35 cellular contexts compared by ENCODE assay signal in genomic region chr4:52204921-52205320, GRCh38.
A peak's percentile ranks its signal among the peaks of the same experiment; 100 is the strongest.
DNase-seq lines count a peak whose midpoint lies in the region; ATAC-seq, FAIRE-seq and TF ChIP-seq lines count a peak whose summit lies in the region.
"Had no signal": no experiment of that assay in that cellular context is flagged by ENCODE, and none has a peak within 500 bp of the region (broad histone marks: within the 10 kb centered on the region; RNA-seq: fewer than 3 reads in every experiment).

No MANE protein-coding gene starts in this region.

- H3K9ac ChIP-seq in HepG2 (ENCODE audit: insufficient read depth, low read depth, low read length) (no peak overlapping the region), liver (ENCODE audit: low read depth in 1 of 2, low read length in 2 of 2) (no peak overlapping the region)
- H3K9ac ChIP-seq: BLaER1; BLaER1 treated with 17β-estradiol and CSF1 and Interleukin-3, amounts not matched to agents 10 nM and 100 nM had no signal

- intact Hi-C loops in HepG2 (cut with micrococcal nuclease; ENCODE audit: unreplicated experiment) (no loop called here), right lobe of liver (cut with DNase I) (no loop called here)

- no peak for TF ChIP-seq EP300 in HepG2 (IDR thresholded peaks at IDR 0.05; ENCODE audit: low read depth in 2 of 2, low read length in 2 of 2)
- TF ChIP-seq EP300 in HepG2 (CRISPR knock-in tag; IDR thresholded peaks at IDR 0.05; ENCODE audit: borderline replicate concordance) = no peak

- CTCF ChIA-PET in HepG2 (lab: Yijun Ruan, JAX; ENCODE audit: low intra/inter-chr PET ratio, low total read pairs) = no interaction called here

- H3K9me3 ChIP-seq in HepG2 (ENCODE audit: low read length) (no peaks in the 10 kb centered on the region), liver (ENCODE audit: control insufficient read depth in 4 of 4, low read length in 3 of 4) (no peaks in the 10 kb centered on the region), right lobe of liver (no peaks in the 10 kb centered on the region)
- H3K9me3 ChIP-seq: A549, BE2C, Caco-2 had no signal

- no peak for DNase-seq in left lobe of liver (ENCODE audit: low spot score)
- DNase-seq in HepG2 (ENCODE audit: low spot score) = peak; percentile 29
- no peak for DNase-seq in right lobe of liver
- no peak for DNase-seq in hepatic stellate cell (ENCODE audit: low spot score)
- DNase-seq in kidney glomerular epithelial cell (lab: John Stamatoyannopoulos, UW) = no peak
- DNase-seq: 8988T; ACHN; AML-193; BE2C; C1 segment of cervical spinal cord; Caco-2; Calu3; CD4-positive, alpha-beta memory T cell; CD4-positive, alpha-beta T cell; CD4-positive, CD25-positive, alpha-beta regulatory T cell; CD8-positive, alpha-beta memory T cell; CD8-positive, alpha-beta T cell; COR-L47; DMS 273 treated with DMSO at 0.1 percent for 48 hours; DMS153; DMS53; DMS79; DMS79 treated with DMSO at 0.1 percent for 48 hours; DND-41; EL had no signal

- H3K4me3 ChIP-seq in HepG2 (replicated peaks in 1 of 3; ENCODE audit: insufficient read depth in 1 of 3, low read depth in 2 of 3, low read length in 3 of 3) (no peak overlapping the region), liver (ENCODE audit: low read depth in 1 of 3, low read length in 3 of 3) (no peak overlapping the region), right lobe of liver (no peak overlapping the region)
- H3K4me3 ChIP-seq: A549; BLaER1; BLaER1 treated with 17β-estradiol and CSF1 and Interleukin-3, amounts not matched to agents 10 nM and 100 nM had no signal

- H3K27ac ChIP-seq in HepG2 (ENCODE audit: extremely low read length, insufficient read depth, low read length) (no peak overlapping the region), liver (ENCODE audit: low read depth in 1 of 2, low read length in 2 of 2) (no peak overlapping the region), right lobe of liver (no peak overlapping the region)
- H3K27ac ChIP-seq: 22Rv1; A549; BLaER1; BLaER1 treated with 17β-estradiol and CSF1 and Interleukin-3, amounts not matched to agents 10 nM and 100 nM; C4-2B had no signal

- TF ChIP-seq CTCF in HepG2 (CRISPR knock-in tag; IDR thresholded peaks at IDR 0.05) (no peak), liver (IDR thresholded peaks at IDR 0.05; ENCODE audit: low read depth, low read length, missing input control) (no peak), right lobe of liver (IDR thresholded peaks at IDR 0.05) (no peak)

- whole genome bisulfite sequencing in HepG2 (ENCODE audit: low lambda C conversion rate) = 2% methylated on average over 3 of the region's 3 CpGs
- WGBS in liver = 50% methylated on average over 3 of the region's 3 CpGs
- WGBS in right lobe of liver (ENCODE audit: insufficient coverage, low coverage, low lambda C conversion rate, missing lambda C conversion rate) = 100% methylated on average over 1 of the region's 3 CpGs

- no TSS peak for BruUV-seq in HepG2 (replicated peaks; lab: Mats Ljungman, UMichigan)

- TF ChIP-seq POLR2A in HepG2 (IDR thresholded peaks at IDR 0.05; ENCODE audit: insufficient read depth in 1 of 2, low read depth in 2 of 2, low read length in 2 of 2) (no peak), right lobe of liver (IDR thresholded peaks at IDR 0.05) (no peak)

- no peaks in the 10 kb centered on the region for H4K20me1 ChIP-seq in HepG2 (ENCODE audit: insufficient read depth, low read length)
- H4K20me1 ChIP-seq: BLaER1; BLaER1 treated with 17β-estradiol and CSF1 and Interleukin-3, amounts not matched to agents 10 nM and 100 nM had no signal

- H3K4me1 ChIP-seq in HepG2 (ENCODE audit: insufficient read depth, low read length) (peaks cover 12% of the 10 kb centered on the region), liver (ENCODE audit: control insufficient read depth in 4 of 4, insufficient read depth in 4 of 4, low read length in 3 of 4) (no peaks in the 10 kb centered on the region), right lobe of liver (no peaks in the 10 kb centered on the region)
- H3K4me1 ChIP-seq: BE2C, BLaER1, Caco-2 had no signal

- FAIRE-seq in HepG2 (lab: Jason Lieb, UNC) = no peak
- FAIRE-seq: A204.1, A549, D721Med had no signal

- H3K27me3 ChIP-seq in HepG2 (ENCODE audit: control insufficient read depth in 1 of 2, insufficient read depth in 2 of 2, low read length in 2 of 2) = no peaks in the 10 kb centered on the region
- H3K27me3 ChIP-seq in liver (ENCODE audit: control insufficient read depth in 4 of 4, insufficient read depth in 4 of 4, low read length in 3 of 4) = no peaks in the 10 kb centered on the region
- no peaks in the 10 kb centered on the region for H3K27me3 ChIP-seq in right lobe of liver
- H3K27me3 ChIP-seq: BE2C; BLaER1; BLaER1 treated with 17β-estradiol and CSF1 and Interleukin-3, amounts not matched to agents 10 nM and 100 nM had no signal

- H3K36me3 ChIP-seq in HepG2 (replicated peaks in 1 of 2; ENCODE audit: control insufficient read depth in 1 of 2, insufficient read depth in 2 of 2, low read length in 2 of 2) = no peaks in the 10 kb centered on the region
- no peaks in the 10 kb centered on the region for H3K36me3 ChIP-seq in liver (ENCODE audit: control insufficient read depth in 4 of 4, insufficient read depth in 3 of 4, low read depth in 1 of 4, low read length in 3 of 4)
- H3K36me3 ChIP-seq in right lobe of liver = no peaks in the 10 kb centered on the region
- H3K36me3 ChIP-seq: BE2C; BLaER1; BLaER1 treated with 17β-estradiol and CSF1 and Interleukin-3, amounts not matched to agents 10 nM and 100 nM had no signal

- no peak overlapping the region for H3K4me2 ChIP-seq in HepG2 (ENCODE audit: low read depth, low read length)
- H3K4me2 ChIP-seq: A549; BLaER1; BLaER1 treated with 17β-estradiol and CSF1 and Interleukin-3, amounts not matched to agents 10 nM and 100 nM had no signal

- TF ChIP-seq RAD21 in HepG2 (CRISPR knock-in tag; IDR thresholded peaks at IDR 0.05) = no peak
- TF ChIP-seq RAD21 in liver (IDR thresholded peaks at IDR 0.05) = no peak

- no peak overlapping the region for H2AFZ ChIP-seq in HepG2 (ENCODE audit: low read length)

- H3K79me2 ChIP-seq in HepG2 (ENCODE audit: insufficient read depth, low read length) = no peaks in the 10 kb centered on the region

- POLR2A ChIA-PET in HepG2 (lab: Yijun Ruan, JAX) = no interaction called here

- in situ Hi-C loops in HepG2 (cut with HindIII; ENCODE audit: extremely low pct_ligation_motif_present, low pct_unique_long_range_greater_than_20kb) = no loop called here

- ATAC-seq in left lobe of liver (peak; percentile 73), HepG2 (peak; percentile 94), right lobe of liver (peak; percentile 52 to 87 (median 74)), HG02852 (IDR thresholded peaks at IDR 0.05; ENCODE audit: unreplicated experiment) (no peak), HG02798 (IDR thresholded peaks at IDR 0.05; ENCODE audit: poor library complexity, unreplicated experiment) (no peak)
- ATAC-seq: A549; CD8-positive, alpha-beta T cell had no signal

TF ChIP-seq in HepG2, 621 proteins besides CTCF, POLR2A, EP300 and RAD21 (continues in another document):
- TF ChIP-seq DBP (CRISPR knock-in tag; IDR thresholded peaks at IDR 0.05; ENCODE audit: not compliant biosample characterization) (no peak), RBM39 (IDR thresholded peaks at IDR 0.05; ENCODE audit: low read depth, low read length, poor library complexity, severe bottlenecking) (no peak), SALL1 (CRISPR knock-in tag; IDR thresholded peaks at IDR 0.05) (no peak), RARA (CRISPR knock-in tag; IDR thresholded peaks at IDR 0.05) (peak; percentile 50; the same call in 1 of the 2 replicates), TAF15 (IDR thresholded peaks at IDR 0.05; ENCODE audit: low read depth, low read length, poor library complexity, severe bottlenecking) (no peak), ZNF776 (CRISPR knock-in tag; IDR thresholded peaks at IDR 0.05) (no peak), ZSCAN29 (CRISPR knock-in tag; conservative IDR thresholded peaks at IDR 0.05) (no peak)

TF ChIP-seq in liver, 16 proteins besides CTCF, POLR2A, EP300 and RAD21:
- TF ChIP-seq SP1 (IDR thresholded peaks at IDR 0.05) (no peak), ATF3 (IDR thresholded peaks at IDR 0.05) (no peak), MAX (IDR thresholded peaks at IDR 0.05) (peak; percentile 69), HNF4A (conservative IDR thresholded peaks at IDR 0.05) (peak in 1 of 2 donors; percentile 43), TAF1 (conservative IDR thresholded peaks at IDR 0.05) (no peak)

Comparison
In these comparisons a context has a peak if more than half of its experiments do, and no peak if none do; other contexts are left out.
1. ATAC-seq: peak in left lobe of liver (single experiment), HepG2 (single experiment) and right lobe of liver (4 of 4); none in HG02852 (single experiment) and HG02798 (single experiment).